22 cellular contexts compared by ENCODE assay signal in the genomic region with DNA sequence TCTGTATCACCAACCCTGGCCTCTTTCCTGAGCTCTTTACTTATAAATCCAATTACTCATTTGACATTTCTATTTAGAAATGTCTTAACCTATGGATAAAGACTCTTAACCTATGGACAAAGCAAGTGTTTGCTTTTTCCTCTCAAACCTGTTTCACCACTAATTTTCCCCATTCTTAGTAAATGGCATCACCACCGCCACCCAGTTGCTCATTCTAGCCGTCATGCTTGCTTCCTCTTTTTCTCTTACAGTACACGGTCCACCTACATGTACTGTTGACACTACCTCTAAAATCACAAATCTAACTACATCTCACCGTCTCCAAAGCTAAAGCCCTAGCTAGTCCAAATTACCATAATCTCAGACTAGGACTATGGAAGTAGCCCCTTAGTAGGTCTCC. TPM values are rescaled to one million over a fixed set of nuclear protein-coding genes. Genes with fewer than 3 reads are reported as not detected.
DNase-seq lines count a peak whose midpoint lies in the region; ATAC-seq and TF ChIP-seq lines count a peak whose summit lies in the region.
"Had no signal": no experiment of that assay in that cellular context is flagged by ENCODE, and none has a peak within 500 bp of the region (broad histone marks: within the 10 kb centered on the region; RNA-seq: fewer than 3 reads in every experiment).

No MANE protein-coding gene starts in this region.

- H3K18ac ChIP-seq in mesenchymal stem cell (ENCODE audit: low read depth in 1 of 2, low read length in 2 of 2), result no peak overlapping the region

- CTCF ChIA-PET in Caco-2 (lab: Charles Lee), result no interaction called here

- H2BK12ac ChIP-seq in mesenchymal stem cell (ENCODE audit: low read length in 2 of 2), result no peak overlapping the region

- H3K4ac ChIP-seq in mesenchymal stem cell (ENCODE audit: low read depth in 1 of 2, low read length in 2 of 2), result no peak overlapping the region

- H3K27me3 ChIP-seq in Caco-2 (replicated peaks; ENCODE audit: control insufficient read depth, insufficient read depth, low read length) (no peaks in the 10 kb centered on the region), mesenchymal stem cell (ENCODE audit: control insufficient read depth in 1 of 2, insufficient read depth in 1 of 2, low read length in 2 of 2) (no peaks in the 10 kb centered on the region)
- H3K27me3 ChIP-seq: stomach, thyroid gland had no signal

- intact Hi-C loops in Caco-2 (cut with micrococcal nuclease; ENCODE audit: unreplicated experiment), result loop anchor here (5.0 kb wide), 1 partner anchor 62 kb away; the partner anchor contains the start of genes CAPS2 and GLIPR1L1

- no peak overlapping the region for H3K14ac ChIP-seq in mesenchymal stem cell (ENCODE audit: low read length in 2 of 2)

- WGBS in mesenchymal stem cell, result 86% methylated on average over 4 of the region's 4 CpGs

- H3K36me3 ChIP-seq in Caco-2 (ENCODE audit: control insufficient read depth, insufficient read depth, low read length) (no peaks in the 10 kb centered on the region), mesenchymal stem cell (ENCODE audit: control insufficient read depth in 1 of 2, insufficient read depth in 2 of 2, low read depth in 1 of 2, low read length in 2 of 2) (no peaks in the 10 kb centered on the region)
- H3K36me3 ChIP-seq: lower lobe of right lung, stomach, thyroid gland had no signal

- no peak overlapping the region for H2BK120ac ChIP-seq in mesenchymal stem cell (ENCODE audit: low read depth, low read length)

- H3K27ac Mint-ChIP-seq in Caco-2 (ENCODE audit: unreplicated experiment) (peak overlapping the region; percentile 79), progenitor cell of endocrine pancreas (no peak overlapping the region)
- H3K27ac Mint-ChIP-seq: CD8-positive, alpha-beta T cell; natural killer cell had no signal

- ATAC-seq in GM18907 (IDR thresholded peaks at IDR 0.05; ENCODE audit: unreplicated experiment), result peak; percentile 57
- ATAC-seq: activated T-cell treated with anti-CD3 and anti-CD28 coated beads, Interleukin-2, amount 50 U/mL, for 4 hours; CD8-positive, alpha-beta T cell; lower lobe of right lung; natural killer cell; Right ventricle myocardium inferior had no signal

- H3K27ac ChIP-seq in mesenchymal stem cell (ENCODE audit: low read length, poor library complexity, severe bottlenecking), result no peak overlapping the region
- H3K27ac ChIP-seq: lower lobe of right lung, stomach, thyroid gland had no signal

- no peak overlapping the region for H2BK5ac ChIP-seq in mesenchymal stem cell (ENCODE audit: low read depth, low read length, poor library complexity, severe bottlenecking)

- H2AK5ac ChIP-seq in mesenchymal stem cell (ENCODE audit: low read length, severe bottlenecking), result no peak overlapping the region

- POLR2A ChIA-PET in Caco-2 (lab: Charles Lee), result no interaction called here

- H3K79me1 ChIP-seq in mesenchymal stem cell (replicated peaks; ENCODE audit: low read length, poor library complexity, severe bottlenecking), result no peaks in the 10 kb centered on the region

- H4K8ac ChIP-seq in mesenchymal stem cell (ENCODE audit: low read length), result no peak overlapping the region

- no TSS peak for BruUV-seq in Caco-2 (replicated peaks; lab: Mats Ljungman, UMichigan)

- H3K4me3 Mint-ChIP-seq in Caco-2 (ENCODE audit: unreplicated experiment), result peak overlapping the region; percentile 16
- no peak overlapping the region for H3K4me3 Mint-ChIP-seq in progenitor cell of endocrine pancreas (ENCODE audit: low read depth)
- H3K4me3 Mint-ChIP-seq: activated T-cell treated with anti-CD3 and anti-CD28 coated beads, Interleukin-2, amount 50 U/mL, for 4 hours; CD8-positive, alpha-beta T cell; natural killer cell had no signal

- DNase-seq in Caco-2 (peak; percentile 34 to 40), KBM-7 (peak; percentile 9), epithelial cell of esophagus (ENCODE audit: low read depth) (peak; percentile 80), mesenchymal stem cell (no peak), SW 1271 (lab: John Stamatoyannopoulos, UW) (no peak), NCI-H146 treated with DMSO at 0.1 percent for 48 hours (lab: John Stamatoyannopoulos, UW; ENCODE audit: unreplicated experiment) (no peak), progenitor cell of endocrine pancreas (ENCODE audit: low spot score, unreplicated experiment) (no peak)
- DNase-seq: activated CD4-positive, alpha-beta T cell treated with anti-CD3 and anti-CD28 coated beads, Interleukin-2, amount 50 U/mL, for 1 hour; activated T-cell treated with anti-CD3 and anti-CD28 coated beads, Interleukin-2, amount 50 U/mL, for 4 hours; CD8-positive, alpha-beta T cell; DMS 273 treated with DMSO at 0.1 percent for 48 hours; head of caudate nucleus; lower lobe of right lung; natural killer cell; NCI-H1105; NCI-H1930; NCI-H526 treated with DMSO at 0.1 percent for 48 hours; occipital lobe; stomach; thyroid gland had no signal

- TF ChIP-seq CTCF in Caco-2 (IDR thresholded peaks at IDR 0.05; ENCODE audit: insufficient read depth in 1 of 2, low read depth in 1 of 2, low read length in 1 of 2, severe bottlenecking in 1 of 2, unreplicated experiment in 1 of 2) (no peak), epithelial cell of esophagus (IDR thresholded peaks at IDR 0.05; ENCODE audit: insufficient read depth, low read depth, low read length, missing control alignments) (no peak), progenitor cell of endocrine pancreas (IDR thresholded peaks at IDR 0.05; ENCODE audit: unreplicated experiment) (no peak)

- H3K23ac ChIP-seq in mesenchymal stem cell (ENCODE audit: low read length in 2 of 2), result no peak overlapping the region

- H3K9ac ChIP-seq in mesenchymal stem cell (ENCODE audit: low read length), result no peak overlapping the region

- no peak overlapping the region for H2AFZ ChIP-seq in mesenchymal stem cell (ENCODE audit: low read depth, low read length)

- H4K91ac ChIP-seq in mesenchymal stem cell (ENCODE audit: low read length), result no peak overlapping the region

- peaks cover 28% of the 10 kb centered on the region for H3K4me1 Mint-ChIP-seq in Caco-2 (ENCODE audit: low read depth, unreplicated experiment)
- H3K4me1 Mint-ChIP-seq in progenitor cell of endocrine pancreas (ENCODE audit: low read depth), result peaks cover 7% of the 10 kb centered on the region
- H3K4me1 Mint-ChIP-seq: natural killer cell had no signal

- in situ Hi-C loops in KBM-7 (cut with MboI; ENCODE audit: low pct_unique_long_range_greater_than_20kb, low sequenced_read_pairs), result no loop called here

- H3K27me3 Mint-ChIP-seq in Caco-2 (ENCODE audit: insufficient read depth, unreplicated experiment) (no peaks in the 10 kb centered on the region), progenitor cell of endocrine pancreas (no peaks in the 10 kb centered on the region)

- peaks cover 26% of the 10 kb centered on the region for H3K4me1 ChIP-seq in Caco-2
- H3K4me1 ChIP-seq in mesenchymal stem cell (ENCODE audit: control insufficient read depth, insufficient read depth, low read depth, low read length), result no peaks in the 10 kb centered on the region
- H3K4me1 ChIP-seq: lower lobe of right lung, stomach, thyroid gland had no signal

- H3K9me3 ChIP-seq in Caco-2 (peaks cover 6% of the 10 kb centered on the region; the same call in 1 of the 2 replicates), mesenchymal stem cell (ENCODE audit: control insufficient read depth, low read length) (peaks cover 9% of the 10 kb centered on the region)
- H3K9me3 ChIP-seq: lower lobe of right lung, thyroid gland had no signal

- H2BK15ac ChIP-seq in mesenchymal stem cell (ENCODE audit: low read depth, poor library complexity, severe bottlenecking), result no peak overlapping the region

- H3K9me3 Mint-ChIP-seq in Caco-2 (ENCODE audit: unreplicated experiment) (peaks cover 17% of the 10 kb centered on the region), progenitor cell of endocrine pancreas (ENCODE audit: low read depth) (peaks cover 7% of the 10 kb centered on the region)
- H3K9me3 Mint-ChIP-seq: CD8-positive, alpha-beta T cell had no signal

- H3K4me2 ChIP-seq in mesenchymal stem cell (ENCODE audit: low read length, poor library complexity, severe bottlenecking), result no peak overlapping the region

- no peak overlapping the region for H3K4me3 ChIP-seq in Caco-2 (ENCODE audit: low read depth, low read length)
- H3K4me3 ChIP-seq in epithelial cell of esophagus (ENCODE audit: low read length), result no peak overlapping the region
- no peak overlapping the region for H3K4me3 ChIP-seq in mesenchymal stem cell (ENCODE audit: insufficient read depth in 1 of 2, low read depth in 1 of 2, low read length in 2 of 2)
- H3K4me3 ChIP-seq: lower lobe of right lung, stomach, thyroid gland had no signal

- peaks cover 9% of the 10 kb centered on the region for H3K36me3 Mint-ChIP-seq in Caco-2 (ENCODE audit: insufficient read depth, unreplicated experiment)
- H3K36me3 Mint-ChIP-seq in progenitor cell of endocrine pancreas (ENCODE audit: insufficient read depth), result no peaks in the 10 kb centered on the region
- H3K36me3 Mint-ChIP-seq: CD8-positive, alpha-beta T cell; natural killer cell had no signal

RNA-seq across cellular contexts. Expression of gene CAPS2, which starts 60.0 kb away (rescaled TPM):
- total RNA-seq in Caco-2 (2022) (not detected in 2 replicates), progenitor cell of endocrine pancreas (9.6 and 12.7 TPM in 2 replicates)
- polyA plus RNA-seq in mesenchymal stem cell (2013, experiment 1 of 2), result 1.4 TPM
- 1.4 TPM for polyA plus RNA-seq in mesenchymal stem cell (2013, experiment 2 of 2)

Comparison
In these comparisons a context has a peak if more than half of its experiments do, and no peak if none do; other contexts are left out.
1. DNase-seq: peak in Caco-2 (2 of 2), KBM-7 (single experiment) and epithelial cell of esophagus (single experiment); none in mesenchymal stem cell (single experiment), SW 1271 (0 of 2), NCI-H146 treated with DMSO at 0.1 percent for 48 hours (single experiment) and progenitor cell of endocrine pancreas (single experiment).